1 cellular context compared by ENCODE assay signal in genomic region chr10:8043569-8044306, GRCh38.
A peak's percentile ranks its signal among the peaks of the same experiment; 100 is the strongest.
TF ChIP-seq lines count a peak whose summit lies in the region.

No MANE protein-coding gene starts in this region.

TF ChIP-seq in WTC11, 78 proteins besides CTCF, POLR2A, EP300 and RAD21 (continued from another document):
- TF ChIP-seq ZNF281 (CRISPR knock-in tag; IDR thresholded peaks at IDR 0.05) (0 out of 2 replicates have a peak, but pooled peaks have one; percentile 52), ZNF317 (CRISPR knock-in tag; IDR thresholded peaks at IDR 0.05; ENCODE audit: borderline replicate concordance, low read depth) (no peak), TCF7 (CRISPR knock-in tag; IDR thresholded peaks at IDR 0.05; ENCODE audit: low read depth) (no peak)
